Comparison of ENCODE assay signal across 8 cellular contexts in the genomic region with DNA sequence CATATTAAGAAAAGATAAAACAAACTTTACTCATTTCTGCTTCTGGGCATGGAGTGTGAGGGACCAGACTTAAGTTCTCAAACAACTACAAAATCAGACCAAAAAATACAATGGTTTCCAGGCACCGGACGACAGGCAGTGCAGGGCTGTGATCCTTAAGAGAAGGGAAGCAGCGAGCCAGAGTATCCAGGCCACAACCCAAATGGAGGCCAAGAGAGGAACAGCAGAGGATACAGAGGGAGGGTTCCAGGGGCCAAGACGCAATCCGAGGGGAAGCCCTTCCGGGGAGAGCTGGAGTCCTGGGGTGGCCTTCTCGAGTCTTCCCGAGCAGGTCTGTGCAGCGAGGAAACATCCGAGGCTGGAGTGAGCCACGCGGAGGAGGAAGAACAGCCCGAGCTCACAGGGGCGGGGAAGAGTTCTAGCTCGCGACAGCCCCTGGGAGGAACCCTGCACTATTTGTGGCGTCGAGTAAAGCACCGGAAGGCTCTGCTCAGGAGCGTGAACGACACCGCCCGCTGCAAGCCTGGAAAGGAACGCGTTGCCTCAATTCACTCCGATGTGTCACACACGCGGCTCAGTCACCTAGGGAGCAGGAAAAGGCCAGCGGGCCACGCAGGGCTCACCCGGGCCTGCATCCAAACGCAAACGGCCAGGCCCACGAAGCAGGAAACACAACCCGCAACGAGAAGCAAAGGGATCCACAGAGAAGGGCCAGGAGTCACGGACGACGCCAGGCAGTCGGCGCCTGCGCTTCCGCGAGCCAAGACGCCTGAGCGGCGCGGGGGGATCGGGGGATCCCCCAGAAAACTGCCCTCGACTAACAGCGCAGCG. TPM values are rescaled to one million over a fixed set of nuclear protein-coding genes. Genes with fewer than 3 reads are reported as not detected.
DNase-seq lines count a peak whose midpoint lies in the region; ATAC-seq and TF ChIP-seq lines count a peak whose summit lies in the region.

No MANE protein-coding gene starts in this region.

- peaks cover 13% of the 10 kb centered on the region for H3K36me3 Mint-ChIP-seq in stimulated activated naive CD8-positive, alpha-beta T cell treated with anti-CD3 and anti-CD28 coated beads, Interleukin-15, Interleukin-2, amounts not matched to agents 100 ng/mL and 50 ng/mL, for 24 hours (ENCODE audit: low read depth)

- TF ChIP-seq CTCF in WERI-Rb-1 (IDR thresholded peaks at IDR 0.05; ENCODE audit: low read depth, low read length) (no peak), gastroesophageal sphincter (IDR thresholded peaks at IDR 0.05) (no peak), prostate gland (IDR thresholded peaks at IDR 0.05) (no peak)

- H3K9me3 Mint-ChIP-seq in stimulated activated naive CD8-positive, alpha-beta T cell treated with anti-CD3 and anti-CD28 coated beads, Interleukin-15, Interleukin-2, amounts not matched to agents 100 ng/mL and 50 ng/mL, for 24 hours = peaks cover 6% of the 10 kb centered on the region

- peaks cover 33% of the 10 kb centered on the region for H3K27me3 Mint-ChIP-seq in stimulated activated naive CD8-positive, alpha-beta T cell treated with anti-CD3 and anti-CD28 coated beads, Interleukin-15, Interleukin-2, amounts not matched to agents 100 ng/mL and 50 ng/mL, for 24 hours

- peak overlapping the region; percentile 71 for H3K27ac Mint-ChIP-seq in stimulated activated naive CD8-positive, alpha-beta T cell treated with anti-CD3 and anti-CD28 coated beads, Interleukin-15, Interleukin-2, amounts not matched to agents 100 ng/mL and 50 ng/mL, for 24 hours

- H3K4me1 ChIP-seq in gastroesophageal sphincter (peaks cover 0 to 20% (median 4%) of the 10 kb centered on the region in 3 donors), prostate gland (replicated peaks) (no peaks in the 10 kb centered on the region)

- H3K4me3 ChIP-seq in WERI-Rb-1 (ENCODE audit: low read depth, low read length) (peak overlapping the region; percentile 75), gastroesophageal sphincter (peak overlapping the region; percentile 58 to 78), prostate gland (peak overlapping the region; percentile 83 to 85)

- H3K27me3 ChIP-seq in WERI-Rb-1 (ENCODE audit: insufficient read depth, low read depth, severe bottlenecking) (no peaks in the 10 kb centered on the region), gastroesophageal sphincter (no peaks in the 10 kb centered on the region), prostate gland (replicated peaks; ENCODE audit: insufficient read depth) (no peaks in the 10 kb centered on the region)

- H3K4me1 Mint-ChIP-seq in stimulated activated naive CD8-positive, alpha-beta T cell treated with anti-CD3 and anti-CD28 coated beads, Interleukin-15, Interleukin-2, amounts not matched to agents 100 ng/mL and 50 ng/mL, for 24 hours (ENCODE audit: low read depth) = peaks cover 17% of the 10 kb centered on the region

- no peaks in the 10 kb centered on the region for H3K36me3 ChIP-seq in WERI-Rb-1
- H3K36me3 ChIP-seq in gastroesophageal sphincter = no peaks in the 10 kb centered on the region
- no peaks in the 10 kb centered on the region for H3K36me3 ChIP-seq in prostate gland

- TF ChIP-seq EP300 in gastroesophageal sphincter (IDR thresholded peaks at IDR 0.05) = no peak

- H3K4me3 Mint-ChIP-seq in stimulated activated naive CD8-positive, alpha-beta T cell treated with anti-CD3 and anti-CD28 coated beads, Interleukin-15, Interleukin-2, amounts not matched to agents 100 ng/mL and 50 ng/mL, for 24 hours = peak overlapping the region; percentile 89

- H3K27ac ChIP-seq in WERI-Rb-1 (no peak overlapping the region; the same call in 1 of the 2 replicates), gastroesophageal sphincter (peak overlapping the region in 3 of 4 donors; percentile 43 to 74 (median 70)), prostate gland (peak overlapping the region; percentile 82 to 84)

- ATAC-seq in stimulated activated naive CD8-positive, alpha-beta T cell treated with anti-CD3 and anti-CD28 coated beads, Interleukin-15, Interleukin-2, amounts not matched to agents 100 U/mL and 50 U/mL, for 24 hours = no peak
- ATAC-seq in gastroesophageal sphincter = peak; percentile 14

- TF ChIP-seq POLR2A in gastroesophageal sphincter (IDR thresholded peaks at IDR 0.05) (no peak), prostate gland (IDR thresholded peaks at IDR 0.05) (no peak)

- DNase-seq in stimulated activated naive CD8-positive, alpha-beta T cell treated with anti-CD3 and anti-CD28 coated beads, Interleukin-15, Interleukin-2, amounts not matched to agents 100 U/mL and 50 U/mL, for 24 hours = no peak
- DNase-seq in WERI-Rb-1 = no peak
- no peak for DNase-seq in prostate gland (ENCODE audit: low spot score)
- no peak for DNase-seq in NCI-H2196 treated with DMSO at 0.1 percent for 48 hours (lab: John Stamatoyannopoulos, UW; ENCODE audit: unreplicated experiment)
- no peak for DNase-seq in pons (ENCODE audit: low spot score)
- DNase-seq in NOMO-1 treated with DMSO at 0.1 percent for 48 hours (lab: John Stamatoyannopoulos, UW; ENCODE audit: unreplicated experiment) = no peak

- peaks cover 9% of the 10 kb centered on the region for H3K9me3 ChIP-seq in WERI-Rb-1 (ENCODE audit: severe bottlenecking)
- H3K9me3 ChIP-seq in gastroesophageal sphincter = peaks cover 0 to 18% (median 0%) of the 10 kb centered on the region in 3 donors
- H3K9me3 ChIP-seq in prostate gland = no peaks in the 10 kb centered on the region

- intact Hi-C loops in prostate gland (cut with DNase I) = no loop called here

- 76 to 98% methylated on average over 5 to 7 of the region's 52 CpGs for WGBS in gastroesophageal sphincter (ENCODE audit: low coverage in 1 of 2), 2 donors
- WGBS in prostate gland = 64% methylated on average over 52 of the region's 52 CpGs

RNA-seq across cellular contexts. Expression of gene RNF32, which starts 0.9 kb away (rescaled TPM):
- total RNA-seq in gastroesophageal sphincter = under 1 TPM in 2 of 4 donors, not detected in 2; 0.35 to 0.67 TPM
- total RNA-seq in prostate gland = 1 to 10 TPM; 2.4 to 7.3 TPM
